In the genomic region with DNA sequence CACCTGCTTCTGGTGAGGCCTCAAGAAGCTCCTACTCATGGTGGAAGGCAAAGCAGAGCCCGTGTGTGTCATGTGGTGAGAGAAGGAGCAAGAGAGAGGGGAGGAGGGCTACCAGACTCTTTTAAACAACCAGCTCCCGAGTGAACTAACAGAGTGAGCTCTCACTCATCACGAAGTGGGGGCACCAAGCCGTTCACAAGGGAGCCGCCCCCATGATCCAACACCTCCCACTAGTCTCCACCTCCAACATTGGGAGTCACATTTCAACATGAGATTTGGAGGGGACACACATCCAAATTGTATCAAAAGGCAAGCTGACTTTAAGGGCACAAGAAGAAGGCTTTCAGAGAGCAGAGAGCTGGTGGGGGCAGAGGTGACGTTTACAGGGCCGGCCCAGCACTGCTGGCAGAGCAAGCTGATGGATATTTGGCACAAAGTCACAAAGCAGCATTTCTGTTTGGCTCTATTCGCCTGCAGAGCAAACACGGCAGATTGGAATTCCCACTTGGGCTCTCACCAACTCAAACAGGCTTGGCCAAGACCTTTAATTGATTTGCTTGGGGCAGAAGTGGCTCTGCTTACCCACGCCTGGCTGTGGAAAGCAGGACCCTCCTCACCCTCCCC, we compare ENCODE assay signal across 2 cellular contexts.
TF ChIP-seq lines count a peak whose summit lies in the region.

No MANE protein-coding gene starts in this region.

TF ChIP-seq in IMR-90, 13 proteins besides CTCF, POLR2A, EP300 and RAD21 (continued from another document):
- no peak for TF ChIP-seq NFE2L2 (IDR thresholded peaks at IDR 0.05; ENCODE audit: low read depth, low read length)
- TF ChIP-seq SMC3 (IDR thresholded peaks at IDR 0.05; ENCODE audit: low read depth, low read length), result no peak

TF ChIP-seq in HEK293T, 16 proteins besides CTCF, POLR2A, EP300 and RAD21 (continued from another document):
- TF ChIP-seq BHLHE40 (IDR thresholded peaks at IDR 0.05; ENCODE audit: borderline replicate concordance), result no peak
- TF ChIP-seq, protein P1, sequence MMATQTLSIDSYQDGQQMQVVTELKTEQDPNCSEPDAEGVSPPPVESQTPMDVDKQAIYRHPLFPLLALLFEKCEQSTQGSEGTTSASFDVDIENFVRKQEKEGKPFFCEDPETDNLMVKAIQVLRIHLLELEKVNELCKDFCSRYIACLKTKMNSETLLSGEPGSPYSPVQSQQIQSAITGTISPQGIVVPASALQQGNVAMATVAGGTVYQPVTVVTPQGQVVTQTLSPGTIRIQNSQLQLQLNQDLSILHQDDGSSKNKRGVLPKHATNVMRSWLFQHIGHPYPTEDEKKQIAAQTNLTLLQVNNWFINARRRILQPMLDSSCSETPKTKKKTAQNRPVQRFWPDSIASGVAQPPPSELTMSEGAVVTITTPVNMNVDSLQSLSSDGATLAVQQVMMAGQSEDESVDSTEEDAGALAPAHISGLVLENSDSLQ (IDR thresholded peaks at IDR 0.05), result no peak
- no peak for TF ChIP-seq TARDBP (IDR thresholded peaks at IDR 0.05)
- no peak for TF ChIP-seq HDGF (IDR thresholded peaks at IDR 0.05; ENCODE audit: borderline replicate concordance)
- no peak for TF ChIP-seq ZNF384 (IDR thresholded peaks at IDR 0.05)
- no peak for TF ChIP-seq L3MBTL2 (conservative IDR thresholded peaks at IDR 0.05)
- TF ChIP-seq FOXM1 (IDR thresholded peaks at IDR 0.05; ENCODE audit: borderline replicate concordance), result no peak
- no peak for TF ChIP-seq SUZ12 (IDR thresholded peaks at IDR 0.05)
- TF ChIP-seq ARNT (IDR thresholded peaks at IDR 0.05), result no peak
- no peak for TF ChIP-seq SP1 (IDR thresholded peaks at IDR 0.05)
- TF ChIP-seq FOXA1 (IDR thresholded peaks at IDR 0.05), result no peak
- TF ChIP-seq FOXK2 (IDR thresholded peaks at IDR 0.05), result no peak
